In the genomic region with DNA sequence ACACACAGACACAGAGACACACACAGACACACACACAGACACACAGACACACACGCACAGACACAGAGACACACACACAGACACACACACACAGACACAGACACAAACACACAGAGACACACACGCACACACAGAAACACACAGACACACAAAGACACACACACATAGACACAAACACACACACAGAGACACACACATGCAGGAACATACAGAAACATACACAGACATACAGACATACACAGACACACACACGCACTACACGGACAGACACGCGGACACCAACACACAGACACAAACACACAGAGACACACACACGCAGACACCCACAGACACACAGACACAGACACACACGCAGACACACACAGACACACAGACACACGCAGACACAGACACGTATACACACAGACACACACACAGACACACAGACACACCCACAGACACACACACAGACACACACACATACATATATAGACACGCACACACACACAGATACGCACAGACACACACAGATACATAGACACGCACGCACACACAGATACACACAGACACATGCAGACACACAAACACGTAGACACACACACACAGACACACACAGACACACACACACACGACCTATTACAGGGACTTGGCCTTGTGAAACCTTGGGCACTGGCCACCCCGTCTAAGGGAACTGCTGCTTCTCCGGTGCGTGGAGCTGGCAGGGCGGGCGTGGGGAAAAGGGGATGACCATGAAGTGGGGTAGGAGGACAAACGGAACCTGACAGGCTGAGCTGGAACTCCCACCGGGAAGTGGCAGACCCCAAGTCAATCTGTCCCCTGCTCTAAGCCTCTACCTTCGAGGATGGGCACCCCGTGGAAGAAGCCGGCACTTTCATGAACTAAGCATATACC, we compare ENCODE assay signal across 2 cellular contexts.
A peak's percentile ranks its signal among the peaks of the same experiment; 100 is the strongest.
TF ChIP-seq lines count a peak whose summit lies in the region.

No MANE protein-coding gene starts in this region.

TF ChIP-seq in GM12891, 5 proteins besides CTCF, POLR2A, EP300 and RAD21 (continued from another document):
- TF ChIP-seq TAF1 (IDR thresholded peaks at IDR 0.05; ENCODE audit: low read depth, low read length) (no peak), POU2F2 (IDR thresholded peaks at IDR 0.05; ENCODE audit: low read depth, low read length) (no peak)

TF ChIP-seq in K562, 482 proteins besides CTCF, POLR2A, EP300 and RAD21:
- TF ChIP-seq, protein P1, sequence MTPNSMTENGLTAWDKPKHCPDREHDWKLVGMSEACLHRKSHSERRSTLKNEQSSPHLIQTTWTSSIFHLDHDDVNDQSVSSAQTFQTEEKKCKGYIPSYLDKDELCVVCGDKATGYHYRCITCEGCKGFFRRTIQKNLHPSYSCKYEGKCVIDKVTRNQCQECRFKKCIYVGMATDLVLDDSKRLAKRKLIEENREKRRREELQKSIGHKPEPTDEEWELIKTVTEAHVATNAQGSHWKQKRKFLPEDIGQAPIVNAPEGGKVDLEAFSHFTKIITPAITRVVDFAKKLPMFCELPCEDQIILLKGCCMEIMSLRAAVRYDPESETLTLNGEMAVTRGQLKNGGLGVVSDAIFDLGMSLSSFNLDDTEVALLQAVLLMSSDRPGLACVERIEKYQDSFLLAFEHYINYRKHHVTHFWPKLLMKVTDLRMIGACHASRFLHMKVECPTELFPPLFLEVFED (CRISPR knock-in tag; conservative IDR thresholded peaks at IDR 0.05), result 0 out of 2 replicates have a peak, but pooled peaks have one; percentile 59
- peak; percentile 16 for TF ChIP-seq PHF20 (IDR thresholded peaks at IDR 0.05; ENCODE audit: partially characterized antibody)
- no peak for TF ChIP-seq ZNF146 (CRISPR knock-in tag; IDR thresholded peaks at IDR 0.05; ENCODE audit: unreplicated experiment)
- TF ChIP-seq, protein P2, sequence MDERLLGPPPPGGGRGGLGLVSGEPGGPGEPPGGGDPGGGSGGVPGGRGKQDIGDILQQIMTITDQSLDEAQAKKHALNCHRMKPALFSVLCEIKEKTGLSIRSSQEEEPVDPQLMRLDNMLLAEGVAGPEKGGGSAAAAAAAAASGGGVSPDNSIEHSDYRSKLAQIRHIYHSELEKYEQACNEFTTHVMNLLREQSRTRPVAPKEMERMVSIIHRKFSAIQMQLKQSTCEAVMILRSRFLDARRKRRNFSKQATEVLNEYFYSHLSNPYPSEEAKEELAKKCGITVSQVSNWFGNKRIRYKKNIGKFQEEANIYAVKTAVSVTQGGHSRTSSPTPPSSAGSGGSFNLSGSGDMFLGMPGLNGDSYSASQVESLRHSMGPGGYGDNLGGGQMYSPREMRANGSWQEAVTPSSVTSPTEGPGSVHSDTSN (CRISPR knock-in tag; IDR thresholded peaks at IDR 0.05; ENCODE audit: low read depth), result no peak
- TF ChIP-seq, protein P2 (tag; conservative IDR thresholded peaks at IDR 0.05; ENCODE audit: low read depth), result no peak
- no peak for TF ChIP-seq PHF8 (IDR thresholded peaks at IDR 0.05; ENCODE audit: borderline replicate concordance, low read length)
TF ChIP-seq in K562: peak in this region for 2.
